8 cellular contexts compared by ENCODE assay signal in the genomic region with DNA sequence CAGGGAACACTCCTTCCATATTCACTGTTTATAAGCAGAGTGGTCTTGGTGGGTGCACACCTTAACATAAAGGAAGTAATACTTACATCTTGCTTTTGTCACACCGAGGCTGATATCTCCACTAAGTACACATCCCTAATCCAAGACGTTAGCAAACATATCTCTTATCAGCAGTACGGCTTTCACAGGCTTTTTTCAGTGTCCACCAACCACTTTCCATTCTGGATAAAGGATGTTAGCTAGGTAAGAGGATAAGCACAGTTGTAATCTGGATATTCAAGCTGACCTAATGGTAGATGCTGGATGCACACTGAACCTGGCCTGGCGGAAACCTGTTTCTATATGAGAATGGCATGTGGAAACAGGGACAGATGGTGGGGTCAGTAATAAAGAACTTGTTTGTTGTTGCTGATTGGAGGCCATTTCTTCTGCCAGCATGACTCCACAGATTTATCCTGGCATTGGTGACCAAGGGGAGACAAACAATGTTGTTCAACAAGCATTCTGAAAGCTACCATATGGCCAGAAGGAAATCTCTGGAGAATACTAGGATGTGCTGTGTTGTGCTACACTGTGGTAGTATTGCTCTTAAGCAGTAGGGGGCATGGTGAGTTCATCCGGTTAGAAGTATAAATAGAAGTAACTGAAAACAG.
A peak's percentile ranks its signal among the peaks of the same experiment; 100 is the strongest.
DNase-seq lines count a peak whose midpoint lies in the region; ATAC-seq, FAIRE-seq and TF ChIP-seq lines count a peak whose summit lies in the region.

No MANE protein-coding gene starts in this region.

- H3F3A ChIP-seq in OCI-LY1 (ENCODE audit: insufficient read depth, low read length), result no peaks in the 10 kb centered on the region

- H3K9me3 ChIP-seq in OCI-LY1 (ENCODE audit: low read length), result no peaks in the 10 kb centered on the region
- H3K9me3 ChIP-seq in left lung, result no peaks in the 10 kb centered on the region
- H3K9me3 ChIP-seq in tibial nerve, result no peaks in the 10 kb centered on the region

- DNase-seq in stimulated activated CD4-positive, alpha-beta T cell treated with anti-CD3 and anti-CD28 coated beads, Interleukin-12 subunit alpha, Interleukin-12 subunit beta, amount 100 ng/mL, for 48 hours (ENCODE audit: low read depth in 2 of 3, low spot score in 1 of 3), result peak in 2 of 3 donors; percentile 1 to 17
- DNase-seq in stimulated activated CD4-positive, alpha-beta T cell treated with anti-CD3 and anti-CD28 coated beads, Interleukin-2, amount 100 ng/mL, for 48 hours, result no peak
- DNase-seq in H54 (ENCODE audit: insufficient read length, low spot score), result peak; percentile 12
- DNase-seq in chondrocyte (ENCODE audit: low spot score), result no peak
- DNase-seq in left lung, result no peak
- DNase-seq in tibial nerve (ENCODE audit: low spot score in 2 of 2), result peak in 1 of 2 donors; percentile 32

- H3K4me1 ChIP-seq in KMS-11 (ENCODE audit: low read depth, poor library complexity, severe bottlenecking) (no peaks in the 10 kb centered on the region), OCI-LY1 (ENCODE audit: insufficient read depth, low read length, severe bottlenecking) (peaks cover 9% of the 10 kb centered on the region), left lung (no peaks in the 10 kb centered on the region), tibial nerve (peaks cover 0 to 26% (median 2%) of the 10 kb centered on the region in 4 donors)

- H3K9me2 ChIP-seq in OCI-LY1 (ENCODE audit: low read depth, low read length), result no peaks in the 10 kb centered on the region

- no peak overlapping the region for H3K4me3 Mint-ChIP-seq in chondrocyte (ENCODE audit: unreplicated experiment)

- H3K79me2 ChIP-seq in KMS-11 (ENCODE audit: insufficient read depth, low read depth) (no peaks in the 10 kb centered on the region), OCI-LY1 (ENCODE audit: insufficient read depth, low read length) (no peaks in the 10 kb centered on the region)

- H3K27me3 Mint-ChIP-seq in chondrocyte (ENCODE audit: low read depth), result no peaks in the 10 kb centered on the region

- H3K9ac ChIP-seq in KMS-11 (no peak overlapping the region), OCI-LY1 (ENCODE audit: low read length) (peak overlapping the region; percentile 37; the same call in 1 of the 2 replicates)

- no peaks in the 10 kb centered on the region for H3K36me3 Mint-ChIP-seq in chondrocyte (ENCODE audit: low read depth)

- no peaks in the 10 kb centered on the region for H3K9me3 Mint-ChIP-seq in chondrocyte (ENCODE audit: low read depth)

- H2AFZ ChIP-seq in KMS-11 (ENCODE audit: low read depth) (no peak overlapping the region), OCI-LY1 (ENCODE audit: low read length) (peak overlapping the region; percentile 98; the same call in 1 of the 2 replicates)

- H3K36me3 ChIP-seq in KMS-11 (ENCODE audit: insufficient read depth), result no peaks in the 10 kb centered on the region
- H3K36me3 ChIP-seq in OCI-LY1 (ENCODE audit: insufficient read depth, low read length), result no peaks in the 10 kb centered on the region
- no peaks in the 10 kb centered on the region for H3K36me3 ChIP-seq in left lung
- no peaks in the 10 kb centered on the region for H3K36me3 ChIP-seq in tibial nerve

- TF ChIP-seq POLR2A in H54 (IDR thresholded peaks at IDR 0.05; ENCODE audit: low read depth, low read length) (no peak), tibial nerve (IDR thresholded peaks at IDR 0.05) (no peak)

- no peak overlapping the region for H3K27ac ChIP-seq in KMS-11
- H3K27ac ChIP-seq in OCI-LY1 (ENCODE audit: low read depth, low read length, poor library complexity, severe bottlenecking), result no peak overlapping the region
- no peak overlapping the region for H3K27ac ChIP-seq in left lung
- H3K27ac ChIP-seq in tibial nerve, result peak overlapping the region in 2 of 4 donors; percentile 22 to 56

- peak; percentile 98 for FAIRE-seq in H54 (lab: Jason Lieb, UNC)

- H3K27me3 ChIP-seq in KMS-11 (ENCODE audit: insufficient read depth, low read depth) (no peaks in the 10 kb centered on the region), OCI-LY1 (ENCODE audit: insufficient read depth, low read length) (no peaks in the 10 kb centered on the region), left lung (no peaks in the 10 kb centered on the region), tibial nerve (no peaks in the 10 kb centered on the region)

- TF ChIP-seq EP300 in tibial nerve (IDR thresholded peaks at IDR 0.05), result no peak

- no peak overlapping the region for H3K27ac Mint-ChIP-seq in chondrocyte (ENCODE audit: unreplicated experiment)

- TF ChIP-seq CTCF in KMS-11 (conservative IDR thresholded peaks at IDR 0.05; ENCODE audit: low read depth, low read length), result 0 out of 2 replicates have a peak, but pooled peaks have one; percentile 41
- TF ChIP-seq CTCF in OCI-LY1 (IDR thresholded peaks at IDR 0.05; ENCODE audit: low read length), result peak; percentile 75
- TF ChIP-seq CTCF in chondrocyte (IDR thresholded peaks at IDR 0.05), result peak; percentile 82
- TF ChIP-seq CTCF in left lung (IDR thresholded peaks at IDR 0.05), result peak; percentile 42 to 64
- peak; percentile 37 to 64 (median 48) for TF ChIP-seq CTCF in tibial nerve (IDR thresholded peaks at IDR 0.05)

- H3K4me3 ChIP-seq in KMS-11 (IDR thresholded peaks at IDR 0.05; ENCODE audit: insufficient read depth, low read depth, low read length) (no peak overlapping the region), OCI-LY1 (ENCODE audit: low read depth, low read length, poor library complexity, severe bottlenecking) (peak overlapping the region; percentile 44), left lung (no peak overlapping the region), tibial nerve (no peak overlapping the region)

- ATAC-seq in left lung, result peak; percentile 91

- H3K4me2 ChIP-seq in KMS-11 (no peak overlapping the region), OCI-LY1 (ENCODE audit: low read length) (peak overlapping the region; percentile 64)

- H4K20me1 ChIP-seq in KMS-11 (ENCODE audit: insufficient read depth), result no peaks in the 10 kb centered on the region
- no peaks in the 10 kb centered on the region for H4K20me1 ChIP-seq in OCI-LY1 (ENCODE audit: insufficient read depth, low read length)

- 68 to 74% methylated on average over 5 of the region's 5 CpGs for WGBS in tibial nerve, 2 donors

- intact Hi-C loops in left lung (cut with DNase I), result no loop called here

- peaks cover 32% of the 10 kb centered on the region for H3K4me1 Mint-ChIP-seq in chondrocyte (ENCODE audit: low read depth)

Comparison
In these comparisons a context has a peak if more than half of its experiments do, and no peak if none do; other contexts are left out.
1. DNase-seq: peak in stimulated activated CD4-positive, alpha-beta T cell treated with anti-CD3 and anti-CD28 coated beads, Interleukin-12 subunit alpha, Interleukin-12 subunit beta, amount 100 ng/mL, for 48 hours (2 of 3) and H54 (single experiment); none in stimulated activated CD4-positive, alpha-beta T cell treated with anti-CD3 and anti-CD28 coated beads, Interleukin-2, amount 100 ng/mL, for 48 hours (0 of 2), chondrocyte (single experiment) and left lung (0 of 2).
2. Peak in every context shown above with its lines, with median percentiles within 50 percentile points of each other: CTCF ChIP-seq.